Comparison of ENCODE assay signal across 8 cellular contexts in genomic region chr1:47527653-47528272, GRCh38.
DNase-seq lines count a peak whose midpoint lies in the region; TF ChIP-seq lines count a peak whose summit lies in the region.

No MANE protein-coding gene starts in this region.

- H2AFZ ChIP-seq in KMS-11 (ENCODE audit: low read depth): no peak overlapping the region

- H3K9ac ChIP-seq in KMS-11: no peak overlapping the region

- H4K20me1 ChIP-seq in KMS-11 (ENCODE audit: insufficient read depth): no peaks in the 10 kb centered on the region

- TF ChIP-seq CTCF in KMS-11 (conservative IDR thresholded peaks at IDR 0.05; ENCODE audit: low read depth, low read length) (peak; percentile 53), spleen (IDR thresholded peaks at IDR 0.05 in 8 of 11, conservative IDR thresholded peaks at IDR 0.05 in 3 of 11) (peak in 5 of 11 experiments; percentile 18 to 41 (median 25))

- no peak for TF ChIP-seq POLR2A in spleen (IDR thresholded peaks at IDR 0.05)

- H3K27me3 ChIP-seq in KMS-11 (ENCODE audit: insufficient read depth, low read depth) (no peaks in the 10 kb centered on the region), spleen (replicated peaks in 1 of 7) (peaks cover 0 to 77% (median under 1%) of the 10 kb centered on the region in 7 donors)

- intact Hi-C loops in spleen (cut with DNase I; ENCODE audit: low total_unique reads): no loop called here

- no peak overlapping the region for H3K4me3 ChIP-seq in KMS-11 (IDR thresholded peaks at IDR 0.05; ENCODE audit: insufficient read depth, low read depth, low read length)
- H3K4me3 ChIP-seq in spleen: no peak overlapping the region

- H3K9me3 ChIP-seq in spleen: peaks cover 0 to 27% (median 13%) of the 10 kb centered on the region in 8 donors

- no peaks in the 10 kb centered on the region for H3K79me2 ChIP-seq in KMS-11 (ENCODE audit: insufficient read depth, low read depth)

- 52 to 60% (median 57%) methylated on average over 7 of the region's 7 CpGs for WGBS in spleen, 5 donors

- no peaks in the 10 kb centered on the region for H3K36me3 ChIP-seq in KMS-11 (ENCODE audit: insufficient read depth)
- H3K36me3 ChIP-seq in spleen: no peaks in the 10 kb centered on the region

- DNase-seq in GDM1 (lab: John Stamatoyannopoulos, UW) (peak; percentile 28), amniotic epithelial cell (ENCODE audit: low read depth) (peak; percentile 33), medulla oblongata (ENCODE audit: extremely low spot score) (peak; percentile 27), hippocampal formation (lab: John Stamatoyannopoulos, UW) (no peak), AG08396 (ENCODE audit: low spot score) (no peak), globus pallidus (ENCODE audit: low spot score) (no peak), spleen (no peak)

- H3K4me2 ChIP-seq in KMS-11: no peak overlapping the region

- H3K4me1 ChIP-seq in KMS-11 (ENCODE audit: low read depth, poor library complexity, severe bottlenecking) (no peaks in the 10 kb centered on the region), spleen (peaks cover 0 to 3% (median 0%) of the 10 kb centered on the region in 6 donors)

- H3K27ac ChIP-seq in KMS-11 (no peak overlapping the region), spleen (no peak overlapping the region)

Comparison
In these comparisons a context has a peak if more than half of its experiments do, and no peak if none do; other contexts are left out.
1. DNase-seq: peak in GDM1 (single experiment), amniotic epithelial cell (single experiment) and medulla oblongata (single experiment); none in hippocampal formation (0 of 2), AG08396 (single experiment), globus pallidus (single experiment) and spleen (single experiment).